Comparison of ENCODE assay signal across 9 cellular contexts in the genomic region with DNA sequence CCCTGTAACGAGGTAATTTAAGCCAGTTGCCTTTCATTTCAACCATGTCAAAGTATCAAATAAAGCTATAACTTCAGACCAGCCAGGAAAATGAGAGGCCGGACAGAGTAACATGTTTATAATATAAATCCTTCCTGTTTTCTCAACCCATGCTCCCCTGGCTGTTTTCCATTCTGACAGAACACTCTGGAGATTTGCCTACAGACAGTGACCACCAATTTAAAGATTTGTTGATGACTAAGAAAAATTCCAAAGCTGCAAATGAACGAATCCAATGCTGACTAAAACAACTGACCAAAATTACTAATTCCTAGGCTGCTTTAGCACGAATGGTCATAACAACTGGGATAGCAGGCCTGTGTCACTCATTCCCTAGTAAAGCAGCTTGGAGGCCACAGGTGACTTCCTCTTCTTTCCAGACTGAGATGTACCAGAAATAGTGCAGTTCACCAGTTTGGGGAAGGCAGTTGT.
DNase-seq lines count a peak whose midpoint lies in the region; ATAC-seq, FAIRE-seq and TF ChIP-seq lines count a peak whose summit lies in the region.
"Had no signal": no experiment of that assay in that cellular context is flagged by ENCODE, and none has a peak within 500 bp of the region (broad histone marks: within the 10 kb centered on the region; RNA-seq: fewer than 3 reads in every experiment).

No MANE protein-coding gene starts in this region.

- intact Hi-C loops in ascending aorta (cut with DNase I) = loop anchor here (2.0 to 10.0 kb wide), 4 partner anchors 67 to 249 kb away; no protein-coding TSS in a partner anchor

- no peak for FAIRE-seq in small intestine (lab: Jason Lieb, UNC)

- H3K36me3 ChIP-seq in ascending aorta (no peaks in the 10 kb centered on the region), small intestine (ENCODE audit: control insufficient read depth in 2 of 2, insufficient read depth in 2 of 2, low read length in 2 of 2) (no peaks in the 10 kb centered on the region)

- TF ChIP-seq CTCF in ascending aorta (IDR thresholded peaks at IDR 0.05) = no peak

- ATAC-seq in GM21723 (IDR thresholded peaks at IDR 0.05; ENCODE audit: unreplicated experiment) = no peak

- H3K4me3 ChIP-seq in ascending aorta = peak overlapping the region in 1 of 2 donors; percentile 31
- no peak overlapping the region for H3K4me3 ChIP-seq in small intestine (ENCODE audit: low read depth in 1 of 2, low read length in 2 of 2)

- H3K27me3 ChIP-seq in ascending aorta (no peaks in the 10 kb centered on the region), small intestine (ENCODE audit: control insufficient read depth in 2 of 2, insufficient read depth in 2 of 2, low read length in 2 of 2) (no peaks in the 10 kb centered on the region)

- H3K9me3 ChIP-seq in ascending aorta = no peaks in the 10 kb centered on the region
- H3K9me3 ChIP-seq in small intestine (ENCODE audit: control insufficient read depth, low read depth) = no peaks in the 10 kb centered on the region

- H3K4me1 ChIP-seq in ascending aorta (peaks cover 13 to 59% of the 10 kb centered on the region in 2 donors), small intestine (ENCODE audit: control insufficient read depth in 2 of 2, insufficient read depth in 1 of 2, low read depth in 1 of 2, low read length in 1 of 2) (peaks cover 2 to 5% of the 10 kb centered on the region in 2 donors)

- 56 to 82% (median 65%) methylated on average over 4 of the region's 4 CpGs for WGBS in small intestine, 3 donors

- H3K27ac ChIP-seq in ascending aorta = peak overlapping the region; percentile 80 to 83
- peak overlapping the region; percentile 6 for H3K27ac ChIP-seq in substantia nigra (ENCODE audit: low read depth, low read length, poor library complexity, severe bottlenecking)
- peak overlapping the region in 1 of 2 donors; percentile 91 for H3K27ac ChIP-seq in small intestine (ENCODE audit: low read depth in 1 of 2, low read length in 1 of 2)

- peak; percentile 83 for DNase-seq in HS-27A (ENCODE audit: low read depth)
- no peak for DNase-seq in ascending aorta (ENCODE audit: low spot score in 2 of 2)
- peak; percentile 98 for DNase-seq in iris pigment epithelial cell (ENCODE audit: low read depth)
- DNase-seq in substantia nigra (lab: John Stamatoyannopoulos, UW) = peak in 1 of 49 donors; percentile 19
- no peak for DNase-seq in small intestine
- DNase-seq in NCI-H2081 (lab: John Stamatoyannopoulos, UW) = no peak
- no peak for DNase-seq in NCI-H82 treated with DMSO at 0.1 percent for 48 hours (lab: John Stamatoyannopoulos, UW; ENCODE audit: unreplicated experiment)
- DNase-seq: endodermal cell had no signal

Comparison
In these comparisons a context has a peak if more than half of its experiments do, and no peak if none do; other contexts are left out.
1. DNase-seq: peak in HS-27A (single experiment) and iris pigment epithelial cell (single experiment); none in ascending aorta (0 of 2), small intestine (single experiment), NCI-H2081 (0 of 2) and NCI-H82 treated with DMSO at 0.1 percent for 48 hours (single experiment).